16 cellular contexts compared by ENCODE assay signal in the genomic region with DNA sequence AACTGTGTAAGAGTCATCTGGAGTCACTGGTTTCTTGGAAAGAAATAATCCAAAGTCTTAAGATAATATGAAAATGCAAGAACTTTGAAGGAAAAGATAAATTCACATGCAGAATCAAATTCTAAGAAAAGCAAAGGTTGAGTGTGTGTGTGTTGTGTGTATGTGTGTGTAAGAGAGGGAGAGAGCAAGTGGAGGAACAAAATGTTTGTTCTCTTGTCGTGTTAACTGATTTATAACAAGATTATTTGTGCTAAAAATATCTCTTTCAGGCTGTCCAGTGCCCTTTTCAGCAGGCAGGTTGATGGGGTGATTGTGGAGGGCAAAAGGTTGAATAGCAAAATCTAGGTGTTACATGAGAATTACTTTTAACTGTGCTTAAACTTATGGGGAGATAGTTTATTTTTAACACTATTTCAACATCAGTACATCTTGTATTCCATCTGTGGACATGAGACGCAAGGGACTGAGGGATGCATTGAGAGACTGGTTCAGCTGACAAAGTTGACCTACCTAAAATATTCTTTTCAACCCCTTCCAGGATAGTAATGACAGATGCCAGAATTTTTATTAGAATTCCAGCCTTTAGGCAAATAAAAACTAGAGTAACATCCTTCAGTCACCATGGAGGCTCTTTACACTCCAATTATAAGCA.
DNase-seq lines count a peak whose midpoint lies in the region; ATAC-seq and TF ChIP-seq lines count a peak whose summit lies in the region.
"Had no signal": no experiment of that assay in that cellular context is flagged by ENCODE, and none has a peak within 500 bp of the region (broad histone marks: within the 10 kb centered on the region; RNA-seq: fewer than 3 reads in every experiment).

No MANE protein-coding gene starts in this region.

- peak in 1 of 2 donors; percentile 20 for TF ChIP-seq EP300 in tibial nerve (IDR thresholded peaks at IDR 0.05)

- DNase-seq in breast epithelium (ENCODE audit: low spot score in 2 of 2) (no peak), mammary epithelial cell (no peak), tibial nerve (ENCODE audit: low spot score in 2 of 2) (no peak), GOT3 (lab: John Stamatoyannopoulos, UW) (no peak), A673 (ENCODE audit: low spot score) (no peak), hepatocyte (ENCODE audit: low spot score) (no peak)
- DNase-seq: ACHN; CD4-positive, alpha-beta memory T cell; DMS153; DND-41; GDM1; H9 had no signal

- H3K36me3 ChIP-seq in breast epithelium (no peaks in the 10 kb centered on the region), mammary epithelial cell (ENCODE audit: insufficient read depth, low read length) (no peaks in the 10 kb centered on the region), rectal smooth muscle tissue (ENCODE audit: control insufficient read depth, insufficient read depth, low read length) (no peaks in the 10 kb centered on the region), tibial nerve (no peaks in the 10 kb centered on the region), A673 (ENCODE audit: insufficient read depth, low read length, poor library complexity, severe bottlenecking) (no peaks in the 10 kb centered on the region), hepatocyte (replicated peaks; ENCODE audit: insufficient read depth, low read depth) (no peaks in the 10 kb centered on the region)

- no TSS peak for BruUV-seq in mammary epithelial cell (replicated peaks; lab: Mats Ljungman, UMichigan)
- no TSS peak for BruUV-seq in A673 (replicated peaks; lab: Mats Ljungman, UMichigan)

- H3K4me3 ChIP-seq in breast epithelium (no peak overlapping the region), mammary epithelial cell (replicated peaks in 1 of 3; ENCODE audit: insufficient read depth in 1 of 3, low read depth in 2 of 3, low read length in 3 of 3) (no peak overlapping the region), rectal smooth muscle tissue (ENCODE audit: low read length) (no peak overlapping the region), tibial nerve (no peak overlapping the region), A673 (ENCODE audit: low read depth, low read length, poor library complexity, severe bottlenecking) (no peak overlapping the region), hepatocyte (no peak overlapping the region)
- H3K4me3 ChIP-seq: GM23338 had no signal

- dilution Hi-C loops in mammary epithelial cell (cut with HindIII; ENCODE audit: low sequenced_read_pairs) = no loop called here

- H3K9me3 ChIP-seq in breast epithelium = no peaks in the 10 kb centered on the region
- H3K9me3 ChIP-seq in mammary epithelial cell (replicated peaks; ENCODE audit: insufficient read depth, low read length) = no peaks in the 10 kb centered on the region
- H3K9me3 ChIP-seq in tibial nerve = no peaks in the 10 kb centered on the region
- H3K9me3 ChIP-seq in A673 (ENCODE audit: low read depth, low read length, poor library complexity, severe bottlenecking) = no peaks in the 10 kb centered on the region
- no peaks in the 10 kb centered on the region for H3K9me3 ChIP-seq in hepatocyte (ENCODE audit: low read depth)

- H3K4me2 ChIP-seq in mammary epithelial cell (ENCODE audit: insufficient read depth, low read depth, low read length) = no peak overlapping the region
- H3K4me2 ChIP-seq in hepatocyte = no peak overlapping the region
- H3K4me2 ChIP-seq: GM23338 had no signal

- H3K9me2 ChIP-seq in hepatocyte (replicated peaks; ENCODE audit: insufficient read depth) = no peaks in the 10 kb centered on the region

- POLR2A ChIA-PET in A673 (lab: Charles Lee; ENCODE audit: low non-redundant PET) = interaction anchor here (0.6 kb wide), 1 partner anchor 153 kb away, joined by 3 read pairs; no protein-coding TSS in a partner anchor

- intact Hi-C loops in breast epithelium (cut with DNase I; ENCODE audit: low total_unique reads) = no loop called here
- intact Hi-C loops in mammary epithelial cell (cut with micrococcal nuclease) = no loop called here
- intact Hi-C loops in A673 (cut with micrococcal nuclease; ENCODE audit: unreplicated experiment) = no loop called here

- no peaks in the 10 kb centered on the region for H4K20me1 ChIP-seq in mammary epithelial cell (ENCODE audit: insufficient read depth, low read length)
- H4K20me1 ChIP-seq in hepatocyte (ENCODE audit: insufficient read depth, poor library complexity, severe bottlenecking) = no peaks in the 10 kb centered on the region

- H3K79me2 ChIP-seq in mammary epithelial cell (ENCODE audit: insufficient read depth, low read length) (no peaks in the 10 kb centered on the region), hepatocyte (no peaks in the 10 kb centered on the region)

- no peak for ATAC-seq in HG02759 (IDR thresholded peaks at IDR 0.05; ENCODE audit: unreplicated experiment)
- ATAC-seq: GM23338 had no signal

- H2AFZ ChIP-seq in mammary epithelial cell (ENCODE audit: low read depth, low read length) = no peak overlapping the region
- H2AFZ ChIP-seq in hepatocyte = no peak overlapping the region
- H2AFZ ChIP-seq: GM23338 had no signal

- in situ Hi-C loops in mammary epithelial cell (cut with MboI; ENCODE audit: low sequenced_read_pairs in 2 of 2) = no loop called here

- whole genome bisulfite sequencing in mammary epithelial cell (ENCODE audit: low coverage, missing lambda C conversion rate) = 50% methylated on average over 2 of the region's 2 CpGs
- 59 to 62% methylated on average over 2 of the region's 2 CpGs for WGBS in tibial nerve, 2 donors
- 62% methylated on average over 2 of the region's 2 CpGs for WGBS in hepatocyte (ENCODE audit: low lambda C conversion rate, missing lambda C conversion rate)

- CTCF ChIA-PET in mammary epithelial cell (lab: Charles Lee; ENCODE audit: low non-redundant PET) = no interaction called here
- CTCF ChIA-PET in A673 (lab: Charles Lee) = no interaction called here

- no peaks in the 10 kb centered on the region for H3K27me3 ChIP-seq in breast epithelium
- no peaks in the 10 kb centered on the region for H3K27me3 ChIP-seq in mammary epithelial cell (ENCODE audit: insufficient read depth, low read length)
- no peaks in the 10 kb centered on the region for H3K27me3 ChIP-seq in rectal smooth muscle tissue (ENCODE audit: control insufficient read depth, insufficient read depth, low read length)
- H3K27me3 ChIP-seq in tibial nerve = no peaks in the 10 kb centered on the region
- H3K27me3 ChIP-seq in A673 (replicated peaks; ENCODE audit: insufficient read depth, low read depth, low read length, poor library complexity) = no peaks in the 10 kb centered on the region
- H3K27me3 ChIP-seq in hepatocyte = no peaks in the 10 kb centered on the region

- no peak for TF ChIP-seq CTCF in breast epithelium (IDR thresholded peaks at IDR 0.05)
- TF ChIP-seq CTCF in mammary epithelial cell (conservative IDR thresholded peaks at IDR 0.05 in 1 of 2, IDR thresholded peaks at IDR 0.05 in 1 of 2; ENCODE audit: extremely low read depth in 1 of 2, insufficient read depth in 1 of 2, low read depth in 1 of 2, low read length in 2 of 2) = no peak
- TF ChIP-seq CTCF in tibial nerve (IDR thresholded peaks at IDR 0.05) = no peak
- TF ChIP-seq CTCF in A673 (conservative IDR thresholded peaks at IDR 0.05; ENCODE audit: low read depth, low read length) = no peak
- no peak for TF ChIP-seq CTCF in hepatocyte (IDR thresholded peaks at IDR 0.05; ENCODE audit: poor library complexity)

- peak overlapping the region; percentile 77 to 84 for H3K27ac ChIP-seq in breast epithelium
- H3K27ac ChIP-seq in mammary epithelial cell (ENCODE audit: insufficient read depth, low read depth, low read length) = no peak overlapping the region
- peak overlapping the region; percentile 88 for H3K27ac ChIP-seq in rectal smooth muscle tissue (ENCODE audit: low read depth, low read length)
- peak overlapping the region in 3 of 4 donors; percentile 59 to 88 (median 79) for H3K27ac ChIP-seq in tibial nerve
- no peak overlapping the region for H3K27ac ChIP-seq in A673 (ENCODE audit: low read depth, low read length, poor library complexity, severe bottlenecking)
- no peak overlapping the region for H3K27ac ChIP-seq in hepatocyte
- H3K27ac ChIP-seq: 22Rv1 had no signal

- TF ChIP-seq POLR2A in breast epithelium (IDR thresholded peaks at IDR 0.05) (no peak), tibial nerve (IDR thresholded peaks at IDR 0.05) (no peak)

- no peaks in the 10 kb centered on the region for H3K4me1 ChIP-seq in breast epithelium
- no peaks in the 10 kb centered on the region for H3K4me1 ChIP-seq in mammary epithelial cell (ENCODE audit: insufficient read depth, low read length)
- peaks cover 22% of the 10 kb centered on the region for H3K4me1 ChIP-seq in rectal smooth muscle tissue (ENCODE audit: control insufficient read depth, insufficient read depth, low read length)
- peaks cover 0 to 37% (median 8%) of the 10 kb centered on the region in 4 donors for H3K4me1 ChIP-seq in tibial nerve
- no peaks in the 10 kb centered on the region for H3K4me1 ChIP-seq in A673 (ENCODE audit: insufficient read depth, low read length, poor library complexity, severe bottlenecking)
- peaks cover 12% of the 10 kb centered on the region for H3K4me1 ChIP-seq in hepatocyte (ENCODE audit: insufficient read depth)

- H3K9ac ChIP-seq in mammary epithelial cell (ENCODE audit: insufficient read depth, low read length) (no peak overlapping the region), rectal smooth muscle tissue (ENCODE audit: low read length) (no peak overlapping the region)

Comparison
In these comparisons a context has a peak if more than half of its experiments do, and no peak if none do; other contexts are left out.
1. H3K27ac ChIP-seq: peak in breast epithelium (2 of 2), rectal smooth muscle tissue (single experiment) and tibial nerve (3 of 4); none in mammary epithelial cell (single experiment), A673 (single experiment) and hepatocyte (single experiment).